In the genomic region with DNA sequence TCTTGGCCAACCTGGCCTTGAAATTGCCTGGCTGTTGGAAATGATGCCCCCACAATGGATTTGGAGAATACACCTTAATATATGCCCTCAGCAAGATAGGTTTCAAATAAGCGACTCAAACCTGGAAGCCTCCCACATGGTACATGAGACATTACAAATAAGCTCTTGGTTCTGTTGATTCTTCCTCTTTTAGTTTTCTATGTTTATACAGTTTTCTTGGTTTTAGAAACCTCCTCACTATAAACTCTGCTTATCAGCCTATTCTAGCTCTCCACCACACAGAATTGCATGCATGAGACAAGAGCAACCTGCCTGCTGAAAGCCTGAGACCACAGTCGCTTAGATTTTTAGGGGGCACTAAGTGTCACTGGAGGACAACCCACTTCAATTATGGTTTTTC, we compare ENCODE assay signal across 22 cellular contexts.
A peak's percentile ranks its signal among the peaks of the same experiment; 100 is the strongest.
DNase-seq lines count a peak whose midpoint lies in the region; ATAC-seq, FAIRE-seq and TF ChIP-seq lines count a peak whose summit lies in the region.
"Had no signal": no experiment of that assay in that cellular context is flagged by ENCODE, and none has a peak within 500 bp of the region (broad histone marks: within the 10 kb centered on the region; RNA-seq: fewer than 3 reads in every experiment).

No MANE protein-coding gene starts in this region.

- H3K79me2 ChIP-seq in GM12878 (ENCODE audit: control insufficient read depth, insufficient read depth, low read length) = no peaks in the 10 kb centered on the region

- no peak overlapping the region for H3K27ac ChIP-seq in GM12878 (ENCODE audit: control insufficient read depth, insufficient read depth)
- H3K27ac ChIP-seq: BLaER1 treated with 17β-estradiol and CSF1 and Interleukin-3, amounts not matched to agents 10 nM and 100 nM had no signal

- SMC1A ChIA-PET in GM12878 (lab: Charles Lee; ENCODE audit: uncharacterized antibody, unreplicated experiment) = interaction anchor here (0.8 to 2.3 kb wide), 9 partner anchors 10 to 584 kb away, joined by 3 to 15 read pairs (median 4); no protein-coding TSS in a partner anchor

- TF ChIP-seq POLR2A in GM12878 (IDR thresholded peaks at IDR 0.05; ENCODE audit: low read depth, low read length) = no peak

- H3K9ac ChIP-seq in GM12878 (ENCODE audit: control insufficient read depth, insufficient read depth, low read length) = no peak overlapping the region
- H3K9ac ChIP-seq: BLaER1 treated with 17β-estradiol and CSF1 and Interleukin-3, amounts not matched to agents 10 nM and 100 nM had no signal

- no peaks in the 10 kb centered on the region for H3K36me3 Mint-ChIP-seq in activated CD4-positive, alpha-beta memory T cell treated with anti-CD3 and anti-CD28 coated beads, Interleukin-2, amount 10 ng/mL, durations not matched to agents 7 days and 5 days (ENCODE audit: low read depth)
- H3K36me3 Mint-ChIP-seq: CD4-positive, CD25-positive, alpha-beta regulatory T cell; CD8-positive, alpha-beta memory T cell had no signal

- CTCF ChIA-PET in GM12878 (lab: Yijun Ruan, JAX) = interaction anchor here (0.9 to 1.2 kb wide), 2 partner anchors 80 to 133 kb away, joined by 3 to 4 read pairs; no protein-coding TSS in a partner anchor
- CTCF ChIA-PET in activated CD4-positive, alpha-beta memory T cell treated with anti-CD3 and anti-CD28 coated beads, Interleukin-2, amount 10 ng/mL, durations not matched to agents 7 days and 5 days (lab: Charles Lee) = no interaction called here

- H3K4me1 Mint-ChIP-seq in activated CD4-positive, alpha-beta memory T cell treated with anti-CD3 and anti-CD28 coated beads, Interleukin-2, amount 10 ng/mL, durations not matched to agents 7 days and 5 days = peaks cover 22% of the 10 kb centered on the region
- H3K4me1 Mint-ChIP-seq: B cell had no signal

- H3K4me3 Mint-ChIP-seq in activated CD4-positive, alpha-beta memory T cell treated with anti-CD3 and anti-CD28 coated beads, Interleukin-2, amount 10 ng/mL, durations not matched to agents 7 days and 5 days = no peak overlapping the region
- H3K4me3 Mint-ChIP-seq: B cell; CD4-positive, CD25-positive, alpha-beta regulatory T cell; CD8-positive, alpha-beta memory T cell had no signal

- no peaks in the 10 kb centered on the region; a peak in 1 of 4 replicates for H3K27me3 ChIP-seq in GM12878 (replicated peaks in 1 of 2; ENCODE audit: control insufficient read depth in 2 of 2, insufficient read depth in 2 of 2, low read length in 1 of 2)
- H3K27me3 ChIP-seq: BLaER1 treated with 17β-estradiol and CSF1 and Interleukin-3, amounts not matched to agents 10 nM and 100 nM had no signal

- no peaks in the 10 kb centered on the region for H3K36me3 ChIP-seq in GM12878 (ENCODE audit: control insufficient read depth in 2 of 2, insufficient read depth in 2 of 2, low read length in 1 of 2)
- H3K36me3 ChIP-seq: BLaER1 treated with 17β-estradiol and CSF1 and Interleukin-3, amounts not matched to agents 10 nM and 100 nM; HAP-1 had no signal

- no peaks in the 10 kb centered on the region for H3K9me3 Mint-ChIP-seq in activated CD4-positive, alpha-beta memory T cell treated with anti-CD3 and anti-CD28 coated beads, Interleukin-2, amount 10 ng/mL, durations not matched to agents 7 days and 5 days
- H3K9me3 Mint-ChIP-seq: CD8-positive, alpha-beta memory T cell had no signal

- WGBS in GM12878 (ENCODE audit: insufficient coverage, insufficient replicate concordance, low lambda C conversion rate, missing lambda C conversion rate) = 87% methylated on average over 2 of the region's 2 CpGs

- POLR2A ChIA-PET in GM12878 (lab: Charles Lee) = interaction anchor here (1.9 kb wide), 1 partner anchor 10 kb away, joined by 5 read pairs; no protein-coding TSS in a partner anchor
- POLR2A ChIA-PET in activated CD4-positive, alpha-beta memory T cell treated with anti-CD3 and anti-CD28 coated beads, Interleukin-2, amount 10 ng/mL, durations not matched to agents 7 days and 5 days (lab: Charles Lee) = no interaction called here

- DNase-seq in MV-4-11 (lab: John Stamatoyannopoulos, UW) = peak; percentile 23
- DNase-seq in GM12878 (ENCODE audit: low read depth, low spot score) = no peak
- no peak for DNase-seq in activated effector memory CD4-positive, alpha-beta T cell treated with Interleukin-2 at 50 U/mL for 16 hours
- no peak for DNase-seq in activated CD4-positive, alpha-beta memory T cell treated with anti-CD3 and anti-CD28 coated beads, Interleukin-2, amount 10 ng/mL, durations not matched to agents 7 days and 5 days
- no peak for DNase-seq in activated CD4-positive, CD25-positive, alpha-beta regulatory T cell treated with anti-CD3 and anti-CD28 coated beads, Interleukin-2, amount 50 U/mL, for 72 hours
- no peak for DNase-seq in SHP77 (lab: John Stamatoyannopoulos, UW)
- DNase-seq: CD4-positive, CD25-positive, alpha-beta regulatory T cell; CD8-positive, alpha-beta memory T cell; COR-L47; DMS 273 treated with DMSO at 0.1 percent for 48 hours; DMS53; DND-41; EL; KG1 had no signal

- no peak for TF ChIP-seq CTCF in GM12878 (IDR thresholded peaks at IDR 0.05 in 2 of 3, conservative IDR thresholded peaks at IDR 0.05 in 1 of 3; ENCODE audit: control insufficient read depth in 2 of 3, extremely low read depth in 1 of 3, insufficient read depth in 1 of 3, low read depth in 3 of 3, low read length in 3 of 3)

- H3K9me3 ChIP-seq in GM12878 (replicated peaks; ENCODE audit: control insufficient read depth, insufficient read depth, low read length) = no peaks in the 10 kb centered on the region; the same call in 2 of the 3 replicates
- H3K9me3 ChIP-seq: BLaER1 treated with 17β-estradiol and CSF1 and Interleukin-3, amounts not matched to agents 10 nM and 100 nM; HAP-1 had no signal

- intact Hi-C loops in GM12878 (cut with micrococcal nuclease; ENCODE audit: unreplicated experiment) = no loop called here

- H4K20me1 ChIP-seq in GM12878 (ENCODE audit: control insufficient read depth, insufficient read depth) = no peaks in the 10 kb centered on the region
- H4K20me1 ChIP-seq: BLaER1 treated with 17β-estradiol and CSF1 and Interleukin-3, amounts not matched to agents 10 nM and 100 nM had no signal

- BruUV-seq in GM12878 (replicated peaks; lab: Mats Ljungman, UMichigan) = no TSS peak

- RAD21 ChIA-PET in GM12878 (lab: Charles Lee; ENCODE audit: unreplicated experiment) = interaction anchor here (0.6 to 1.1 kb wide), 2 partner anchors 54 to 138 kb away, joined by 4 read pairs; no protein-coding TSS in a partner anchor

- no peak for FAIRE-seq in GM12878 (lab: Jason Lieb, UNC)
- FAIRE-seq: GM12891, GM18507, HepG2 had no signal

- TF ChIP-seq RAD21 in GM12878 (IDR thresholded peaks at IDR 0.05; ENCODE audit: insufficient read depth, low read depth, low read length) = no peak

- no peak overlapping the region for H2AFZ ChIP-seq in GM12878 (ENCODE audit: control insufficient read depth, low read depth, low read length)

- no peak overlapping the region for H3K27ac Mint-ChIP-seq in activated CD4-positive, alpha-beta memory T cell treated with anti-CD3 and anti-CD28 coated beads, Interleukin-2, amount 10 ng/mL, durations not matched to agents 7 days and 5 days
- H3K27ac Mint-ChIP-seq: B cell had no signal

- H3K4me3 ChIP-seq in GM12878 = no peak overlapping the region
- H3K4me3 ChIP-seq: BLaER1 treated with 17β-estradiol and CSF1 and Interleukin-3, amounts not matched to agents 10 nM and 100 nM; HAP-1 had no signal

- in situ Hi-C loops in GM12878 (cut with MboI) = no loop called here

- TF ChIP-seq EP300 in GM12878 (IDR thresholded peaks at IDR 0.05; ENCODE audit: borderline replicate concordance in 1 of 2, control insufficient read depth in 1 of 2, low read depth in 2 of 2, low read length in 2 of 2) = no peak

- no peaks in the 10 kb centered on the region for H3K4me1 ChIP-seq in GM12878 (ENCODE audit: control insufficient read depth, insufficient read depth, low read length)

- ATAC-seq in GM18868 (IDR thresholded peaks at IDR 0.05; ENCODE audit: unreplicated experiment) (peak; percentile 69), HG02852 (IDR thresholded peaks at IDR 0.05; ENCODE audit: unreplicated experiment) (peak; percentile 56), GM12878 (peak; percentile 32)
- ATAC-seq: HepG2 had no signal

- no peak overlapping the region for H3K4me2 ChIP-seq in GM12878 (ENCODE audit: control insufficient read depth, insufficient read depth)
- H3K4me2 ChIP-seq: BLaER1 treated with 17β-estradiol and CSF1 and Interleukin-3, amounts not matched to agents 10 nM and 100 nM had no signal

- H3K27me3 Mint-ChIP-seq in activated CD4-positive, alpha-beta memory T cell treated with anti-CD3 and anti-CD28 coated beads, Interleukin-2, amount 10 ng/mL, durations not matched to agents 7 days and 5 days = no peaks in the 10 kb centered on the region

TF ChIP-seq in GM12878, 131 proteins besides CTCF, POLR2A, EP300 and RAD21 (continues in another document):
- no peak for TF ChIP-seq BHLHE40 (IDR thresholded peaks at IDR 0.05; ENCODE audit: borderline replicate concordance in 1 of 2, low read depth in 2 of 2, low read length in 1 of 2)
- TF ChIP-seq RB1 (IDR thresholded peaks at IDR 0.05; ENCODE audit: borderline replicate concordance) = no peak
- TF ChIP-seq ZNF384 (IDR thresholded peaks at IDR 0.05; ENCODE audit: borderline replicate concordance, low read depth, low read length) = no peak
- TF ChIP-seq, protein P1, sequence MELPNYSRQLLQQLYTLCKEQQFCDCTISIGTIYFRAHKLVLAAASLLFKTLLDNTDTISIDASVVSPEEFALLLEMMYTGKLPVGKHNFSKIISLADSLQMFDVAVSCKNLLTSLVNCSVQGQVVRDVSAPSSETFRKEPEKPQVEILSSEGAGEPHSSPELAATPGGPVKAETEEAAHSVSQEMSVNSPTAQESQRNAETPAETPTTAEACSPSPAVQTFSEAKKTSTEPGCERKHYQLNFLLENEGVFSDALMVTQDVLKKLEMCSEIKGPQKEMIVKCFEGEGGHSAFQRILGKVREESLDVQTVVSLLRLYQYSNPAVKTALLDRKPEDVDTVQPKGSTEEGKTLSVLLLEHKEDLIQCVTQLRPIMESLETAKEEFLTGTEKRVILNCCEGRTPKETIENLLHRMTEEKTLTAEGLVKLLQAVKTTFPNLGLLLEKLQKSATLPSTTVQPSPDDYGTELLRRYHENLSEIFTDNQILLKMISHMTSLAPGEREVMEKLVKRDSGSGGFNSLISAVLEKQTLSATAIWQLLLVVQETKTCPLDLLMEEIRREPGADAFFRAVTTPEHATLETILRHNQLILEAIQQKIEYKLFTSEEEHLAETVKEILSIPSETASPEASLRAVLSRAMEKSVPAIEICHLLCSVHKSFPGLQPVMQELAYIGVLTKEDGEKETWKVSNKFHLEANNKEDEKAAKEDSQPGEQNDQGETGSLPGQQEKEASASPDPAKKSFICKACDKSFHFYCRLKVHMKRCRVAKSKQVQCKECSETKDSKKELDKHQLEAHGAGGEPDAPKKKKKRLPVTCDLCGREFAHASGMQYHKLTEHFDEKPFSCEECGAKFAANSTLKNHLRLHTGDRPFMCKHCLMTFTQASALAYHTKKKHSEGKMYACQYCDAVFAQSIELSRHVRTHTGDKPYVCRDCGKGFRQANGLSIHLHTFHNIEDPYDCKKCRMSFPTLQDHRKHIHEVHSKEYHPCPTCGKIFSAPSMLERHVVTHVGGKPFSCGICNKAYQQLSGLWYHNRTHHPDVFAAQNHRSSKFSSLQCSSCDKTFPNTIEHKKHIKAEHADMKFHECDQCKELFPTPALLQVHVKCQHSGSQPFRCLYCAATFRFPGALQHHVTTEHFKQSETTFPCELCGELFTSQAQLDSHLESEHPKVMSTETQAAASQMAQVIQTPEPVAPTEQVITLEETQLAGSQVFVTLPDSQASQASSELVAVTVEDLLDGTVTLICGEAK (IDR thresholded peaks at IDR 0.05; ENCODE audit: borderline replicate concordance) = no peak
